In the genomic region with DNA sequence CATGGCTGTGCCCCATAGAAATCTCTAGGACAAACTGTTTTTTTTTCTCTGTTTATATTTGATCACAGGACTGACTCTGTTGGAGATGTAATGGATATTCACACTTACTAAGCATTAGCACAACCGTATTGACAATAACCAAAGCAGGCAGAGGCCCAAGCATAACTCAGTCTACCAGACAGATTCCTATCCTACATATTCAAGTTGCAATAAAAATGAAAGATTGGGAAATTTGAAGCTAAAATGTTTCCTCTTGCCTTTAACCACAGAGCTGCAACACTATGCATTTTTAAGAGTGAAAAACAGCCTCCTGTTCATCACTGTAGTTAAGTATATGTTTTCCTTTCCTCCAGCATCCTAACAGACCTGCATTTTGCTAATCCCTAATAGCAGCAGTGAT, we compare ENCODE assay signal across 11 cellular contexts. TPM values are rescaled to one million over a fixed set of nuclear protein-coding genes. Genes with fewer than 3 reads are reported as not detected.
A peak's percentile ranks its signal among the peaks of the same experiment; 100 is the strongest.
DNase-seq lines count a peak whose midpoint lies in the region; TF ChIP-seq lines count a peak whose summit lies in the region.
"Not testable (repeated sequence)": the region's sequence is repeated elsewhere in the genome, so short reads cannot be mapped to it uniquely, and the experiment has no call there.
"Had no signal": no experiment of that assay in that cellular context is flagged by ENCODE, and none has a peak within 500 bp of the region (broad histone marks: within the 10 kb centered on the region; RNA-seq: fewer than 3 reads in every experiment).

No MANE protein-coding gene starts in this region.

- not testable (repeated sequence) for H2AFZ ChIP-seq in mesenchymal stem cell (ENCODE audit: low read depth, low read length)
- H2AFZ ChIP-seq in smooth muscle cell (ENCODE audit: low read depth), result peak overlapping the region; percentile 37

- H3K27me3 ChIP-seq in adipocyte (replicated peaks; ENCODE audit: control insufficient read depth, insufficient read depth, low read length) (peaks cover 15% of the 10 kb centered on the region), mesenchymal stem cell (ENCODE audit: control insufficient read depth in 1 of 2, insufficient read depth in 1 of 2, low read length in 2 of 2) (peaks cover 0 to 36% of the 10 kb centered on the region in 2 experiments)
- H3K27me3 ChIP-seq in smooth muscle cell (ENCODE audit: low read depth), result not testable (repeated sequence)

- H3K79me1 ChIP-seq in mesenchymal stem cell (replicated peaks; ENCODE audit: low read length, poor library complexity, severe bottlenecking), result not testable (repeated sequence)

- H2AK5ac ChIP-seq in mesenchymal stem cell (ENCODE audit: low read length, severe bottlenecking), result not testable (repeated sequence)

- H3F3A ChIP-seq in smooth muscle cell (ENCODE audit: low read depth), result not testable (repeated sequence)

- not testable (repeated sequence) for H3K4me3 ChIP-seq in adipocyte (ENCODE audit: low read length); choroid plexus epithelial cell (ENCODE audit: low read depth, low read length); fibroblast of mammary gland (ENCODE audit: control insufficient read depth, low read depth, low read length); mesenchymal stem cell (ENCODE audit: insufficient read depth in 1 of 2, low read depth in 1 of 2, low read length in 2 of 2); smooth muscle cell

- peaks cover 34% of the 10 kb centered on the region for H3K4me1 ChIP-seq in adipocyte (ENCODE audit: control insufficient read depth, insufficient read depth, low read length)
- not testable (repeated sequence) for H3K4me1 ChIP-seq in mesenchymal stem cell (ENCODE audit: control insufficient read depth, insufficient read depth, low read depth, low read length); smooth muscle cell (ENCODE audit: low read depth)

- not testable (repeated sequence) for H2BK5ac ChIP-seq in mesenchymal stem cell (ENCODE audit: low read depth, low read length, poor library complexity, severe bottlenecking)

- H3K14ac ChIP-seq in mesenchymal stem cell (ENCODE audit: low read length in 2 of 2), result not testable (repeated sequence)

- not testable (repeated sequence) for H3K4me2 ChIP-seq in mesenchymal stem cell (ENCODE audit: low read length, poor library complexity, severe bottlenecking)
- peak overlapping the region; percentile 61 for H3K4me2 ChIP-seq in smooth muscle cell

- not testable (repeated sequence) for H4K8ac ChIP-seq in mesenchymal stem cell (ENCODE audit: low read length)

- H3K9ac ChIP-seq in adipocyte (ENCODE audit: low read length); mesenchymal stem cell (ENCODE audit: low read length); smooth muscle cell (ENCODE audit: low read depth): not testable (repeated sequence)

- not testable (repeated sequence) for H3K9me3 ChIP-seq in adipocyte (ENCODE audit: control insufficient read depth, low read length); mesenchymal stem cell (ENCODE audit: control insufficient read depth, low read length); smooth muscle cell (replicated peaks; ENCODE audit: low read depth)

- not testable (repeated sequence) for H2BK12ac ChIP-seq in mesenchymal stem cell (ENCODE audit: low read length in 2 of 2)

- not testable (repeated sequence) for H3K18ac ChIP-seq in mesenchymal stem cell (ENCODE audit: low read depth in 1 of 2, low read length in 2 of 2)

- not testable (repeated sequence) for H3K27ac ChIP-seq in mesenchymal stem cell (ENCODE audit: low read length, poor library complexity, severe bottlenecking)
- H3K27ac ChIP-seq in smooth muscle cell (ENCODE audit: low read depth), result peak overlapping the region; percentile 80

- H4K20me1 ChIP-seq in smooth muscle cell (ENCODE audit: low read depth), result not testable (repeated sequence)

- not testable (repeated sequence) for TF ChIP-seq CTCF in choroid plexus epithelial cell (conservative IDR thresholded peaks at IDR 0.05; ENCODE audit: low read depth, low read length); fibroblast of mammary gland (conservative IDR thresholded peaks at IDR 0.05; ENCODE audit: control insufficient read depth, insufficient read depth, low read depth, low read length); smooth muscle cell (IDR thresholded peaks at IDR 0.05; ENCODE audit: borderline replicate concordance, insufficient read depth, poor library complexity, severe bottlenecking)

- WGBS in mesenchymal stem cell, result no CpG with 5 or more reads among the region's 1 CpG
- 14% methylated on average over 1 of the region's 1 CpG for WGBS in smooth muscle cell (ENCODE audit: low lambda C conversion rate)

- not testable (repeated sequence) for H4K91ac ChIP-seq in mesenchymal stem cell (ENCODE audit: low read length)

- H3K79me2 ChIP-seq in smooth muscle cell (ENCODE audit: low read depth), result not testable (repeated sequence)

- not testable (repeated sequence) for H3K36me3 ChIP-seq in adipocyte (ENCODE audit: control insufficient read depth, insufficient read depth, low read length, severe bottlenecking); mesenchymal stem cell (ENCODE audit: control insufficient read depth in 1 of 2, insufficient read depth in 2 of 2, low read depth in 1 of 2, low read length in 2 of 2); smooth muscle cell (ENCODE audit: low read depth)

- not testable (repeated sequence) for H3K4ac ChIP-seq in mesenchymal stem cell (ENCODE audit: low read depth in 1 of 2, low read length in 2 of 2)

- peak; percentile 9 for DNase-seq in HCEC 1CT
- peak; percentile 18 for DNase-seq in adipocyte (ENCODE audit: low read depth)
- DNase-seq in choroid plexus epithelial cell (ENCODE audit: low read depth), result peak; percentile 56
- DNase-seq in fibroblast of mammary gland (ENCODE audit: low read depth), result peak; percentile 46
- peak; percentile 40 for DNase-seq in mesenchymal stem cell
- not testable (repeated sequence) for DNase-seq in smooth muscle cell (lab: John Stamatoyannopoulos, UW; ENCODE audit: unreplicated experiment)

- not testable (repeated sequence) for H2BK15ac ChIP-seq in mesenchymal stem cell (ENCODE audit: low read depth, poor library complexity, severe bottlenecking)

- H2BK120ac ChIP-seq in mesenchymal stem cell (ENCODE audit: low read depth, low read length), result not testable (repeated sequence)

- H3K23ac ChIP-seq in mesenchymal stem cell (ENCODE audit: low read length in 2 of 2), result not testable (repeated sequence)

RNA-seq across cellular contexts. Expression of gene HOPX, which starts 13.7 kb away (rescaled TPM):
- polyA plus RNA-seq in mesenchymal stem cell (2013, experiment 1 of 2), result 11.9 TPM
- 11.5 TPM for polyA plus RNA-seq in mesenchymal stem cell (2013, experiment 2 of 2)
- total RNA-seq in smooth muscle cell, result 86.9 and 142 TPM in 2 replicates
- 66.0 and 111 TPM in 2 replicates for polyA plus RNA-seq in smooth muscle cell
- total RNA-seq: GM23338, H4, H9, HFFc6 had no signal
- polyA plus RNA-seq: A549, GM23338 had no signal
